ENCODE assay signal across 11 cellular contexts in genomic region chrX:95318882-95319281, GRCh38.
DNase-seq lines count a peak whose midpoint lies in the region; ATAC-seq and TF ChIP-seq lines count a peak whose summit lies in the region.
"Had no signal": no experiment of that assay in that cellular context is flagged by ENCODE, and none has a peak within 500 bp of the region (broad histone marks: within the 10 kb centered on the region; RNA-seq: fewer than 3 reads in every experiment).

No MANE protein-coding gene starts in this region.

- CTCF ChIA-PET in HEK293T (lab: Yijun Ruan, JAX) = interaction anchor here (0.6 kb wide), 1 partner anchor 70 kb away, joined by 3 read pairs; no protein-coding TSS in a partner anchor
- CTCF ChIA-PET in CD4-positive, alpha-beta T cell (lab: Charles Lee) = no interaction called here

- H2AFZ ChIP-seq in neuronal stem cell (ENCODE audit: low read length) = no peak overlapping the region

- no peaks in the 10 kb centered on the region for H3K4me1 Mint-ChIP-seq in CD4-positive, alpha-beta T cell (ENCODE audit: low read depth)
- H3K4me1 Mint-ChIP-seq: central memory CD8-positive, alpha-beta T cell had no signal

- no peak overlapping the region for H4K91ac ChIP-seq in neuronal stem cell (ENCODE audit: low read depth, low read length, poor library complexity)

- H3K27me3 Mint-ChIP-seq in CD4-positive, alpha-beta T cell = no peaks in the 10 kb centered on the region
- H3K27me3 Mint-ChIP-seq: central memory CD8-positive, alpha-beta T cell had no signal

- H3K27ac Mint-ChIP-seq in CD4-positive, alpha-beta T cell = no peak overlapping the region

- H3K9me3 Mint-ChIP-seq in CD4-positive, alpha-beta T cell = no peaks in the 10 kb centered on the region
- H3K9me3 Mint-ChIP-seq: central memory CD8-positive, alpha-beta T cell had no signal

- no peak overlapping the region for H2BK12ac ChIP-seq in neuronal stem cell (ENCODE audit: low read length)

- no peak overlapping the region for H2BK120ac ChIP-seq in neuronal stem cell (ENCODE audit: low read depth, low read length)

- no peaks in the 10 kb centered on the region for H3K36me3 Mint-ChIP-seq in CD4-positive, alpha-beta T cell (ENCODE audit: low read depth)

- no peak overlapping the region for H3K9ac ChIP-seq in neuronal stem cell (ENCODE audit: low read depth, low read length, poor library complexity)

- H3K79me1 ChIP-seq in neuronal stem cell (ENCODE audit: low read depth, low read length) = no peaks in the 10 kb centered on the region

- no peaks in the 10 kb centered on the region for H3K27me3 ChIP-seq in RWPE2 (ENCODE audit: insufficient read depth, poor library complexity, severe bottlenecking)
- H3K27me3 ChIP-seq in left lung = no peaks in the 10 kb centered on the region
- no peaks in the 10 kb centered on the region for H3K27me3 ChIP-seq in neuronal stem cell (ENCODE audit: control insufficient read depth in 3 of 3, insufficient read depth in 3 of 3, low read depth in 1 of 3, low read length in 3 of 3)
- no peaks in the 10 kb centered on the region for H3K27me3 ChIP-seq in CD4-positive, alpha-beta T cell (ENCODE audit: control insufficient read depth, insufficient read depth, low read length)

- no peak overlapping the region for H3K27ac ChIP-seq in RWPE2 (ENCODE audit: poor library complexity, severe bottlenecking)
- no peak overlapping the region for H3K27ac ChIP-seq in left lung
- no peak overlapping the region for H3K27ac ChIP-seq in neuronal stem cell (replicated peaks; ENCODE audit: low read length)
- no peak overlapping the region for H3K27ac ChIP-seq in CD4-positive, alpha-beta T cell (ENCODE audit: low read depth, low read length)

- H2AK5ac ChIP-seq in neuronal stem cell (ENCODE audit: low read depth, low read length) = no peak overlapping the region

- H3K4me2 ChIP-seq in neuronal stem cell (ENCODE audit: insufficient read depth, low read length, poor library complexity, severe bottlenecking) = no peak overlapping the region

- H3K9me3 ChIP-seq in RWPE2 (ENCODE audit: severe bottlenecking) = no peaks in the 10 kb centered on the region
- H3K9me3 ChIP-seq in left lung = no peaks in the 10 kb centered on the region
- no peaks in the 10 kb centered on the region for H3K9me3 ChIP-seq in neuronal stem cell (replicated peaks in 1 of 2; ENCODE audit: control insufficient read depth in 2 of 2, insufficient read depth in 1 of 2, low read depth in 1 of 2, low read length in 2 of 2)
- H3K9me3 ChIP-seq in CD4-positive, alpha-beta T cell (ENCODE audit: control insufficient read depth, low read length) = no peaks in the 10 kb centered on the region

- H3K36me3 ChIP-seq in RWPE2 (ENCODE audit: low read depth) (no peaks in the 10 kb centered on the region), left lung (no peaks in the 10 kb centered on the region), neuronal stem cell (replicated peaks in 1 of 2; ENCODE audit: control insufficient read depth in 2 of 2, insufficient read depth in 2 of 2, low read length in 2 of 2) (no peaks in the 10 kb centered on the region)

- H3K4ac ChIP-seq in neuronal stem cell (ENCODE audit: low read length) = no peak overlapping the region

- H3K14ac ChIP-seq in neuronal stem cell (ENCODE audit: low read length) = no peak overlapping the region

- intact Hi-C loops in left lung (cut with DNase I) = no loop called here
- intact Hi-C loops in CD4-positive, alpha-beta T cell (cut with DNase I, micrococcal nuclease) = no loop called here

- DNase-seq in GM12865 (ENCODE audit: low read depth) (peak; percentile 5), HEK293T (ENCODE audit: extremely low spot score) (peak; percentile 38), RWPE2 (ENCODE audit: low spot score) (no peak), left lung (no peak), neuronal stem cell (ENCODE audit: low spot score) (no peak), middle frontal gyrus (ENCODE audit: extremely low spot score, low spot score) (no peak), GOT3 (lab: John Stamatoyannopoulos, UW) (no peak)
- DNase-seq in CD4-positive, alpha-beta T cell = no peak
- DNase-seq: activated CD4-positive, alpha-beta T cell treated with anti-CD3 and anti-CD28 coated beads, Interleukin-2, amount 50 U/mL, for 48 hours; small intestine had no signal

- TF ChIP-seq CTCF in GM12865 (IDR thresholded peaks at IDR 0.05; ENCODE audit: insufficient read depth, low read depth, low read length, missing control alignments) = peak; percentile 16
- TF ChIP-seq CTCF in RWPE2 (IDR thresholded peaks at IDR 0.05; ENCODE audit: poor library complexity, severe bottlenecking) = peak; percentile 37
- no peak for TF ChIP-seq CTCF in left lung (IDR thresholded peaks at IDR 0.05)
- TF ChIP-seq CTCF in CD4-positive, alpha-beta T cell (IDR thresholded peaks at IDR 0.05) = no peak

- no peak overlapping the region for H3K4me3 ChIP-seq in GM12865 (ENCODE audit: low read depth, low read length)
- no peak overlapping the region for H3K4me3 ChIP-seq in RWPE2 (ENCODE audit: severe bottlenecking)
- no peak overlapping the region for H3K4me3 ChIP-seq in left lung
- H3K4me3 ChIP-seq in neuronal stem cell (ENCODE audit: low read length in 2 of 2) = no peak overlapping the region

- no peak overlapping the region for H2BK15ac ChIP-seq in neuronal stem cell (ENCODE audit: low read length)

- H3K23ac ChIP-seq in neuronal stem cell (ENCODE audit: low read depth, low read length, poor library complexity) = no peak overlapping the region

- H3K18ac ChIP-seq in neuronal stem cell (ENCODE audit: low read length) = no peak overlapping the region

- no peak overlapping the region for H3K4me3 Mint-ChIP-seq in CD4-positive, alpha-beta T cell
- H3K4me3 Mint-ChIP-seq: central memory CD8-positive, alpha-beta T cell had no signal

- POLR2A ChIA-PET in HEK293T (lab: Yijun Ruan, JAX) = no interaction called here
- POLR2A ChIA-PET in CD4-positive, alpha-beta T cell (lab: Charles Lee) = no interaction called here

- H4K8ac ChIP-seq in neuronal stem cell (ENCODE audit: low read depth, low read length) = no peak overlapping the region

- ATAC-seq in RWPE2 (ENCODE audit: low read depth) = no peak
- peak; percentile 43 for ATAC-seq in left lung
- ATAC-seq in CD4-positive, alpha-beta T cell (ENCODE audit: poor library complexity) = no peak

- WGBS in neuronal stem cell (ENCODE audit: extremely low coverage in 2 of 2, insufficient read length in 2 of 2, insufficient replicate concordance in 1 of 2), 2 donors = no CpG with 5 or more reads among the region's 4 CpGs

- H3K4me1 ChIP-seq in RWPE2 (ENCODE audit: insufficient read depth, poor library complexity, severe bottlenecking) (no peaks in the 10 kb centered on the region), left lung (no peaks in the 10 kb centered on the region), neuronal stem cell (ENCODE audit: control insufficient read depth in 2 of 2, insufficient read depth in 1 of 2, low read depth in 1 of 2, low read length in 2 of 2) (no peaks in the 10 kb centered on the region)

- no peak overlapping the region for H2BK5ac ChIP-seq in neuronal stem cell (ENCODE audit: low read length)

TF ChIP-seq in HEK293T, 16 proteins besides CTCF, POLR2A, EP300 and RAD21:
- TF ChIP-seq LEF1 (IDR thresholded peaks at IDR 0.05; ENCODE audit: borderline replicate concordance) = no peak
- TF ChIP-seq ZNF384 (IDR thresholded peaks at IDR 0.05) = no peak
- no peak for TF ChIP-seq FOXK2 (IDR thresholded peaks at IDR 0.05)
- no peak for TF ChIP-seq CTBP1 (IDR thresholded peaks at IDR 0.05; ENCODE audit: borderline replicate concordance)
- no peak for TF ChIP-seq HDGF (IDR thresholded peaks at IDR 0.05; ENCODE audit: borderline replicate concordance)
- TF ChIP-seq BHLHE40 (IDR thresholded peaks at IDR 0.05; ENCODE audit: borderline replicate concordance) = no peak

Comparison
In these comparisons a context has a peak if more than half of its experiments do, and no peak if none do; other contexts are left out.
1. DNase-seq: peak in GM12865 (single experiment) and HEK293T (single experiment); none in RWPE2 (single experiment), left lung (0 of 2), neuronal stem cell (single experiment), middle frontal gyrus (single experiment), GOT3 (single experiment) and CD4-positive, alpha-beta T cell (0 of 10).
2. CTCF ChIP-seq: peak in GM12865 (single experiment) and RWPE2 (single experiment); none in left lung (0 of 2) and CD4-positive, alpha-beta T cell (single experiment).